14 cellular contexts compared by ENCODE assay signal in the genomic region with DNA sequence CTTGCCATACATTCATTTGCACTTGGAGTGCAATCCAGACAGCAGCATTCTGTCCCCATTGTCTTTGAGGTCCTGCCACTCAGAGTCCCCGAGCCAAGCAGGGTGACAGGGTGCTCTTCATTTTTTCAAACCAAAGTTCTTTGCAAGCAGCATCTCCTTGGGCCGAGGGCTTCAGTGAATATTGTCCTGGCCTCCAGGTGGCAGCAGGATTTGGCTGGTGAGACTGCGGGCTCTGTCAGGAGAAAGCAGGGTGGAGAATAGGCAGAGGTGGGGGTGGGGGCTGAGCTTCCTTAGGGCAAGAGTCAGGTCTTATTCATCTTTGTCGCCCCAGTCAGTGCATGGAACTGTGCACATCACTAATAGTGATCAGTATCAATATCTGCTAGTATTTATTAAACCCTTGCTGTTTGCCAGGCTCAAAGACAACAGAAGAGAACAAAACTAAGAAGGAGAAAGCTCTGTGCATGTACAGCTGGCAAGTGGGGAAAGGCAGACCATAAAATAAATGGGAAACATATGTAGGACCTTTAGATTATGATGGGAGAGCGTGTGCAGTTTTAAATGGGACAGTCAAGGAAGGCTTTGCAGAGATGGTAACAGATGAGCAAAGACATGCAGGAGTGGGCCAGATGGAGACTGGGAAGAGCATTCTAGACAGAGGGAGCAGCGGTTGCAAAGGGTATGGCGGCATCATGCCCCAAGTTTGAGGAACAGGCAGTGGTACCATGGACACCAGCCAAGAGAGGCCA.
DNase-seq lines count a peak whose midpoint lies in the region; ATAC-seq and TF ChIP-seq lines count a peak whose summit lies in the region.
"Had no signal": no experiment of that assay in that cellular context is flagged by ENCODE, and none has a peak within 500 bp of the region (broad histone marks: within the 10 kb centered on the region; RNA-seq: fewer than 3 reads in every experiment).

No MANE protein-coding gene starts in this region.

- no peak overlapping the region for H3K4me3 Mint-ChIP-seq in osteocyte (ENCODE audit: unreplicated experiment)
- H3K4me3 Mint-ChIP-seq: immature natural killer cell; natural killer cell treated with Interleukin-12 subunit alpha and Interleukin-12 subunit beta and Interleukin-15 and Interleukin-18, amount 100 ng/mL, for 72 hours; stimulated activated naive CD8-positive, alpha-beta T cell treated with anti-CD3 and anti-CD28 coated beads, Interleukin-15, amount 100 ng/mL, for 72 hours had no signal

- peak; percentile 61 for DNase-seq in DMS 273 (lab: John Stamatoyannopoulos, UW; ENCODE audit: unreplicated experiment)
- no peak for DNase-seq in DMS 273 treated with DMSO at 0.1 percent for 48 hours (lab: John Stamatoyannopoulos, UW)
- DNase-seq in NCI-H69 (lab: John Stamatoyannopoulos, UW), result peak; percentile 13
- peak; percentile 25 for DNase-seq in colonic mucosa
- no peak for DNase-seq in osteocyte (ENCODE audit: extremely low spot score, unreplicated experiment)
- DNase-seq in thyroid gland, result no peak
- DNase-seq: 8988T; activated naive CD4-positive, alpha-beta T cell treated with anti-CD3 and anti-CD28 coated beads, Interleukin-2, amount 50 U/mL, for 16 hours; immature natural killer cell; SHP77 treated with DMSO at 0.1 percent for 48 hours; stimulated activated naive CD8-positive, alpha-beta T cell treated with anti-CD3 and anti-CD28 coated beads, Interleukin-15, amount 100 ng/mL, for 72 hours had no signal

- H3K27ac Mint-ChIP-seq in osteocyte (ENCODE audit: unreplicated experiment), result no peak overlapping the region
- H3K27ac Mint-ChIP-seq: natural killer cell treated with Interleukin-12 subunit alpha and Interleukin-12 subunit beta and Interleukin-15 and Interleukin-18, amount 100 ng/mL, for 72 hours; stimulated activated naive CD8-positive, alpha-beta T cell treated with anti-CD3 and anti-CD28 coated beads, Interleukin-15, amount 100 ng/mL, for 72 hours had no signal

- H3K9me3 Mint-ChIP-seq in osteocyte (ENCODE audit: unreplicated experiment), result no peaks in the 10 kb centered on the region
- H3K9me3 Mint-ChIP-seq: immature natural killer cell; natural killer cell treated with Interleukin-12 subunit alpha and Interleukin-12 subunit beta and Interleukin-15 and Interleukin-18, amount 100 ng/mL, for 72 hours had no signal

- H3K36me3 Mint-ChIP-seq in osteocyte (ENCODE audit: unreplicated experiment), result no peaks in the 10 kb centered on the region
- H3K36me3 Mint-ChIP-seq: natural killer cell treated with Interleukin-12 subunit alpha and Interleukin-12 subunit beta and Interleukin-15 and Interleukin-18, amount 100 ng/mL, for 72 hours had no signal

- peaks cover 10% of the 10 kb centered on the region for H3K4me1 Mint-ChIP-seq in osteocyte (ENCODE audit: unreplicated experiment)
- H3K4me1 Mint-ChIP-seq: stimulated activated naive CD8-positive, alpha-beta T cell treated with anti-CD3 and anti-CD28 coated beads, Interleukin-15, amount 100 ng/mL, for 72 hours had no signal

- TF ChIP-seq CTCF in colonic mucosa (IDR thresholded peaks at IDR 0.05) (no peak), osteocyte (IDR thresholded peaks at IDR 0.05) (peak; percentile 23), thyroid gland (IDR thresholded peaks at IDR 0.05) (no peak)

- H3K27me3 Mint-ChIP-seq in osteocyte (ENCODE audit: unreplicated experiment), result no peaks in the 10 kb centered on the region
- H3K27me3 Mint-ChIP-seq: natural killer cell treated with Interleukin-12 subunit alpha and Interleukin-12 subunit beta and Interleukin-15 and Interleukin-18, amount 100 ng/mL, for 72 hours; stimulated activated naive CD8-positive, alpha-beta T cell treated with anti-CD3 and anti-CD28 coated beads, Interleukin-15, amount 100 ng/mL, for 72 hours had no signal

- ATAC-seq in GM19035 (IDR thresholded peaks at IDR 0.05; ENCODE audit: unreplicated experiment) (no peak), GM18520 (IDR thresholded peaks at IDR 0.05; ENCODE audit: unreplicated experiment) (no peak)
- ATAC-seq: natural killer cell treated with Interleukin-12 subunit alpha and Interleukin-12 subunit beta and Interleukin-15 and Interleukin-18, amount 100 ng/mL, for 72 hours; stimulated activated naive CD8-positive, alpha-beta T cell treated with anti-CD3 and anti-CD28 coated beads, Interleukin-15, amount 100 ng/mL, for 72 hours had no signal

- no peak overlapping the region for H3K4me3 ChIP-seq in colonic mucosa
- no peak overlapping the region for H3K4me3 ChIP-seq in thyroid gland (replicated peaks in 1 of 3)

- H3K27ac ChIP-seq in colonic mucosa, result no peak overlapping the region
- H3K27ac ChIP-seq in thyroid gland, result no peak overlapping the region

- no peak for TF ChIP-seq POLR2A in thyroid gland (IDR thresholded peaks at IDR 0.05)

- intact Hi-C loops in colonic mucosa (cut with DNase I) (no loop called here), thyroid gland (cut with DNase I) (no loop called here)

- no peaks in the 10 kb centered on the region for H3K27me3 ChIP-seq in colonic mucosa
- no peaks in the 10 kb centered on the region for H3K27me3 ChIP-seq in thyroid gland

- 81 to 90% methylated on average over 7 of the region's 7 CpGs for WGBS in thyroid gland, 2 donors

- H3K9me3 ChIP-seq in colonic mucosa (no peaks in the 10 kb centered on the region), thyroid gland (no peaks in the 10 kb centered on the region)

- H3K4me1 ChIP-seq in colonic mucosa (no peaks in the 10 kb centered on the region), thyroid gland (no peaks in the 10 kb centered on the region)

- H3K9ac ChIP-seq in colonic mucosa (ENCODE audit: low read depth in 2 of 2, low read length in 2 of 2), result no peak overlapping the region

- no peaks in the 10 kb centered on the region for H3K36me3 ChIP-seq in colonic mucosa
- no peaks in the 10 kb centered on the region for H3K36me3 ChIP-seq in thyroid gland

Comparison
In these comparisons a context has a peak if more than half of its experiments do, and no peak if none do; other contexts are left out.
1. DNase-seq: peak in DMS 273 (single experiment), NCI-H69 (single experiment) and colonic mucosa (single experiment); none in DMS 273 treated with DMSO at 0.1 percent for 48 hours (single experiment), osteocyte (single experiment) and thyroid gland (0 of 2).